8 cellular contexts compared by ENCODE assay signal in genomic region chr3:183254816-183255730, GRCh38. TPM values are rescaled to one million over a fixed set of nuclear protein-coding genes. Genes with fewer than 3 reads are reported as not detected.
DNase-seq lines count a peak whose midpoint lies in the region; ATAC-seq and TF ChIP-seq lines count a peak whose summit lies in the region.

No MANE protein-coding gene starts in this region.

- ATAC-seq in HG03354 (IDR thresholded peaks at IDR 0.05; ENCODE audit: poor library complexity, severe bottlenecking, unreplicated experiment) (no peak), GM19324 (IDR thresholded peaks at IDR 0.05; ENCODE audit: low FRiP score, unreplicated experiment) (no peak), GM21515 (IDR thresholded peaks at IDR 0.05; ENCODE audit: unreplicated experiment) (no peak), HG02852 (IDR thresholded peaks at IDR 0.05; ENCODE audit: unreplicated experiment) (no peak)

- H3K4me3 ChIP-seq in colonic mucosa = peak overlapping the region; percentile 75

- no peaks in the 10 kb centered on the region for H3K9me3 ChIP-seq in colonic mucosa

- TF ChIP-seq CTCF in colonic mucosa (IDR thresholded peaks at IDR 0.05) = no peak

- DNase-seq in DMS79 (lab: John Stamatoyannopoulos, UW) (peak; percentile 55), NCI-H69 (lab: John Stamatoyannopoulos, UW) (peak; percentile 74), colonic mucosa (peak; percentile 35), myocyte (ENCODE audit: low read depth) (peak; percentile 22)

- intact Hi-C loops in colonic mucosa (cut with DNase I) = no loop called here

- peak overlapping the region; percentile 78 for H3K27ac ChIP-seq in colonic mucosa

- H3K36me3 ChIP-seq in colonic mucosa = no peaks in the 10 kb centered on the region

- H3K27me3 ChIP-seq in colonic mucosa = no peaks in the 10 kb centered on the region

- H3K4me1 ChIP-seq in colonic mucosa = peaks cover 5% of the 10 kb centered on the region

- peak overlapping the region; percentile 94 to 98 for H3K9ac ChIP-seq in colonic mucosa (ENCODE audit: low read depth in 2 of 2, low read length in 2 of 2)

RNA-seq across cellular contexts. Expression of gene B3GNT5, which starts 2.0 kb away (rescaled TPM):
- 100 to 1,000 TPM in 1 of 2 donors, 10 to 100 TPM in 1; 43.1 to 108 TPM for total RNA-seq in colonic mucosa
- total RNA-seq in myocyte = 8.3 and 11.2 TPM in 2 replicates
- 2.6 TPM for polyA plus RNA-seq in myocyte (2012)

Comparison
In these comparisons a context has a peak if more than half of its experiments do, and no peak if none do; other contexts are left out.
1. DNase-seq: peak in every context shown above with its lines; median percentile 74 in NCI-H69; 55 in DMS79; 35 in colonic mucosa; 22 in myocyte.